ENCODE assay signal across 23 cellular contexts in the genomic region with DNA sequence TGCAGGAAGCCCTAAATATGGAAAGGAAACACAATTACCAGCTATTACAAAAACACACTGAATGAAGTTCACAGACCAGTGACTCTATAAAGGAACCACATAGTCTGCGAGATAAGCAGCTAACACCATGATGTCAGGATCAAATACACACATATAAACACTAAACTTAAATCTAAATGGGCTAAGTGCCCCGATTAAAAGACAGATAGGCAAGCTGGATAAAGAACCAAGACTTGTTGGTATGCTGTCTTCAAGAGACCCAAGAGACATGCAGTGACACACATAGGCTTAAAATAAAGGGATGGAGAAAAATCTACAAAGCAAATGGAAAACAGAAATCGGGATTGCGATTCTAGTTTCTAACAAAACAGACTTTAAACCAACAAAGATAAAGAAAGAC.
"Had no signal": no experiment of that assay in that cellular context is flagged by ENCODE, and none has a peak within 500 bp of the region (broad histone marks: within the 10 kb centered on the region; RNA-seq: fewer than 3 reads in every experiment).

No MANE protein-coding gene starts in this region.

- H3K4me3 Mint-ChIP-seq: dendritic cell treated with granulocyte-macrophage colony-stimulating factor and Interleukin-4, amounts not matched to agents 40 ng/mL and 50 ng/mL, for 4 days; effector memory CD8-positive, alpha-beta T cell; endodermal cell had no signal

- H3K4me1 Mint-ChIP-seq: endodermal cell had no signal

- DNase-seq: colonic mucosa; cortex of kidney; dorsolateral prefrontal cortex; effector CD4-positive, alpha-beta T cell; effector CD8-positive, alpha-beta T cell; effector memory CD4-positive, alpha-beta T cell; effector memory CD8-positive, alpha-beta T cell; endodermal cell; erythroblast; esophagus squamous epithelium; foreskin fibroblast; foreskin keratinocyte; foreskin melanocyte; gastrocnemius medialis; glutamatergic neuron; head of caudate nucleus; heart left ventricle; heart right ventricle had no signal

- H3K27ac ChIP-seq: colonic mucosa, coronary artery, dorsolateral prefrontal cortex, epithelial cell of prostate, esophagus muscularis mucosa, esophagus squamous epithelium, foreskin keratinocyte, gastrocnemius medialis, gastroesophageal sphincter, heart left ventricle, heart right ventricle had no signal

- H3K4me3 ChIP-seq: colonic mucosa, coronary artery, dorsolateral prefrontal cortex, esophagus muscularis mucosa, esophagus squamous epithelium, gastrocnemius medialis, gastroesophageal sphincter, heart left ventricle, heart right ventricle had no signal

- H3K4me1 ChIP-seq: colonic mucosa, esophagus muscularis mucosa, esophagus squamous epithelium, foreskin keratinocyte, gastrocnemius medialis, gastroesophageal sphincter, heart left ventricle, heart right ventricle had no signal

- H3K27me3 Mint-ChIP-seq: dendritic cell treated with granulocyte-macrophage colony-stimulating factor and Interleukin-4, amounts not matched to agents 40 ng/mL and 50 ng/mL, for 4 days; effector memory CD8-positive, alpha-beta T cell had no signal

- H3K27me3 ChIP-seq: colonic mucosa, dorsolateral prefrontal cortex, esophagus muscularis mucosa, esophagus squamous epithelium, foreskin keratinocyte, gastrocnemius medialis, gastroesophageal sphincter, heart left ventricle, heart right ventricle had no signal

- H3K36me3 ChIP-seq: colonic mucosa, gastrocnemius medialis had no signal

- H3K27ac Mint-ChIP-seq: dendritic cell treated with granulocyte-macrophage colony-stimulating factor and Interleukin-4, amounts not matched to agents 40 ng/mL and 50 ng/mL, for 4 days; effector memory CD8-positive, alpha-beta T cell; endodermal cell had no signal

- H3K9me3 ChIP-seq: colonic mucosa, gastrocnemius medialis had no signal
